ENCODE assay signal across 1 cellular context in genomic region chr5:4553968-4554367, GRCh38.
TF ChIP-seq lines count a peak whose summit lies in the region.

No MANE protein-coding gene starts in this region.

TF ChIP-seq in H1, 55 proteins besides CTCF, POLR2A, EP300 and RAD21:
- no peak for TF ChIP-seq NANOG (IDR thresholded peaks at IDR 0.05; ENCODE audit: insufficient read depth, low read depth, low read length, poor library complexity, severe bottlenecking)
- TF ChIP-seq CEBPB (IDR thresholded peaks at IDR 0.05; ENCODE audit: low read depth, low read length) = no peak
- TF ChIP-seq RNF2 (IDR thresholded peaks at IDR 0.05; ENCODE audit: borderline replicate concordance, low read depth, low read length, missing control alignments, poor library complexity, severe bottlenecking) = no peak
- TF ChIP-seq RBBP5 (IDR thresholded peaks at IDR 0.05; ENCODE audit: borderline replicate concordance, low read depth, low read length) = no peak
- no peak for TF ChIP-seq CHD7 (IDR thresholded peaks at IDR 0.05; ENCODE audit: insufficient replicate concordance, low read length)
- no peak for TF ChIP-seq GTF2F1 (IDR thresholded peaks at IDR 0.05; ENCODE audit: borderline replicate concordance, low read depth, low read length)
- TF ChIP-seq RXRA (IDR thresholded peaks at IDR 0.05; ENCODE audit: insufficient read depth, low read depth, low read length) = no peak
- no peak for TF ChIP-seq JUN (IDR thresholded peaks at IDR 0.05; ENCODE audit: low read depth, low read length)
- no peak for TF ChIP-seq E2F6 (IDR thresholded peaks at IDR 0.05)
- no peak for TF ChIP-seq CHD1 (IDR thresholded peaks at IDR 0.05; ENCODE audit: low read depth, low read length)
- no peak for TF ChIP-seq CTBP2 (IDR thresholded peaks at IDR 0.05; ENCODE audit: borderline replicate concordance, insufficient read depth, insufficient read length, low read length)
- no peak for TF ChIP-seq KDM1A (IDR thresholded peaks at IDR 0.05; ENCODE audit: borderline replicate concordance, low read length)
- no peak for TF ChIP-seq CBX8 (IDR thresholded peaks at IDR 0.05; ENCODE audit: borderline replicate concordance, low read depth, low read length)
- no peak for TF ChIP-seq CHD2 (IDR thresholded peaks at IDR 0.05; ENCODE audit: low read length)
- no peak for TF ChIP-seq TBP (IDR thresholded peaks at IDR 0.05; ENCODE audit: low read depth, low read length)
- TF ChIP-seq NRF1 (IDR thresholded peaks at IDR 0.05; ENCODE audit: low read depth, low read length) = no peak
- no peak for TF ChIP-seq SP2 (IDR thresholded peaks at IDR 0.05; ENCODE audit: low read length)
- TF ChIP-seq RFX5 (IDR thresholded peaks at IDR 0.05; ENCODE audit: borderline replicate concordance, low read depth, low read length) = no peak
- TF ChIP-seq USF2 (IDR thresholded peaks at IDR 0.05; ENCODE audit: low read length) = no peak
- no peak for TF ChIP-seq SP1 (IDR thresholded peaks at IDR 0.05; ENCODE audit: low read depth, low read length)
TF ChIP-seq in H1: peak in this region for 0.
